ENCODE assay signal across 7 cellular contexts in genomic region chrX:13087322-13088154, GRCh38. TPM values are rescaled to one million over a fixed set of nuclear protein-coding genes. Genes with fewer than 3 reads are reported as not detected.
DNase-seq lines count a peak whose midpoint lies in the region; ATAC-seq and TF ChIP-seq lines count a peak whose summit lies in the region.

No MANE protein-coding gene starts in this region.

- no peak overlapping the region for H3K4me3 ChIP-seq in SJSA1
- H3K4me3 ChIP-seq in astrocyte of the spinal cord (ENCODE audit: low read depth, low read length): no peak overlapping the region

- no peaks in the 10 kb centered on the region for H3K9me3 ChIP-seq in SJSA1 (replicated peaks)

- no peak for TF ChIP-seq CTCF in astrocyte of the spinal cord (IDR thresholded peaks at IDR 0.05; ENCODE audit: low read depth, low read length)

- peak; percentile 56 to 74 for DNase-seq in SJSA1 (ENCODE audit: low read depth in 1 of 2, low spot score in 2 of 2)
- peak; percentile 66 for DNase-seq in astrocyte of the spinal cord (ENCODE audit: low read depth, low spot score)
- DNase-seq in stimulated activated CD4-positive, alpha-beta T cell treated with anti-CD3 and anti-CD28 coated beads, Interleukin-15, amount 100 ng/mL, for 48 hours (ENCODE audit: low read depth in 2 of 2): peak; percentile 46 to 48
- DNase-seq in NCI-H748 treated with DMSO at 0.1 percent for 48 hours (lab: John Stamatoyannopoulos, UW): no peak
- no peak for DNase-seq in Right ventricle myocardium inferior (ENCODE audit: missing footprints)

- no peaks in the 10 kb centered on the region for H3K27me3 ChIP-seq in SJSA1 (replicated peaks)

- in situ Hi-C loops in astrocyte of the spinal cord (cut with HindIII; ENCODE audit: low sequenced_read_pairs): no loop called here

- peak; percentile 34 for TF ChIP-seq POLR2A in GM19193 (IDR thresholded peaks at IDR 0.05; ENCODE audit: extremely low read depth, insufficient read depth, insufficient read length)

- H3K27ac ChIP-seq in SJSA1: peak overlapping the region; percentile 76

- no peaks in the 10 kb centered on the region for H3K36me3 ChIP-seq in SJSA1

- peaks cover 13% of the 10 kb centered on the region for H3K4me1 ChIP-seq in SJSA1 (replicated peaks)

- intact Hi-C loops in Right ventricle myocardium inferior (cut with DNase I): no loop called here

- peak; percentile 70 for ATAC-seq in HG03097 (IDR thresholded peaks at IDR 0.05; ENCODE audit: low FRiP score, unreplicated experiment)
- no peak for ATAC-seq in Right ventricle myocardium inferior

RNA-seq across cellular contexts. Expression of gene FAM9C, which starts 43.1 kb away (rescaled TPM):
- total RNA-seq in SJSA1 (2014; rRNA removed; shearing (Covaris generic)): not detected in 2 replicates
- total RNA-seq in Right ventricle myocardium inferior: 0.38 TPM

Comparison
In these comparisons a context has a peak if more than half of its experiments do, and no peak if none do; other contexts are left out.
1. DNase-seq: peak in SJSA1 (2 of 2), astrocyte of the spinal cord (single experiment) and stimulated activated CD4-positive, alpha-beta T cell treated with anti-CD3 and anti-CD28 coated beads, Interleukin-15, amount 100 ng/mL, for 48 hours (2 of 2); none in NCI-H748 treated with DMSO at 0.1 percent for 48 hours (single experiment) and Right ventricle myocardium inferior (single experiment).